Comparison of ENCODE assay signal across 11 cellular contexts in the genomic region with DNA sequence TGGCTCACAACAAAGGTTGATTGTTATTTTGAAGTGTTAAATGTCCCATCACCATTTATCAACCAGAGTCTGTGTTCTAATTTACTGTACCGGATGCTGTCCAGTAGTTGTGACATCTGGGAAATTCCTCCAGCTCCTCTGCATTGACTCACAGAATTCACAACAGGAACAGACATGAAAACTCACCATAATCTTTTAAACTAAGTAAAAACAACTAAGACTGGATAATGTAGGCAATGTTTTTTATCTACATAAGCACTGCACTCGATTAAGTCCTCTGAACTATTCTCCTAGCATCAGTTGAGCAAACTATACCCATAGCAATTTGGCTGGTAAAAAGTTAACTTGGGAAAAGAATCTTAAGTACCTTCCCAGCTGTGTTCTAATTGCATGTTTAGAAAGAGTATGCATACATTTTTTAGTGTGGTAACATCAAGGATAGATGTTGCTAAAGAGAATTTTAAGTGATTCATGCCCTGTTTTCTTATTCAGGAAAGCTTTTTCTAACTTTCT. TPM values are rescaled to one million over a fixed set of nuclear protein-coding genes. Genes with fewer than 3 reads are reported as not detected.
DNase-seq lines count a peak whose midpoint lies in the region; ATAC-seq and TF ChIP-seq lines count a peak whose summit lies in the region.
"Had no signal": no experiment of that assay in that cellular context is flagged by ENCODE, and none has a peak within 500 bp of the region (broad histone marks: within the 10 kb centered on the region; RNA-seq: fewer than 3 reads in every experiment).

No MANE protein-coding gene starts in this region.

- H3K4me3 Mint-ChIP-seq in osteocyte (ENCODE audit: unreplicated experiment), result no peak overlapping the region

- H3K27ac ChIP-seq in RWPE2 (ENCODE audit: poor library complexity, severe bottlenecking) (peak overlapping the region; percentile 100), epithelial cell of prostate (peak overlapping the region; percentile 100)
- H3K27ac ChIP-seq: testis had no signal

- peak overlapping the region; percentile 89 for H3K27ac Mint-ChIP-seq in osteocyte (ENCODE audit: unreplicated experiment)

- H3K4me3 ChIP-seq in RWPE2 (ENCODE audit: severe bottlenecking), result no peak overlapping the region
- H3K4me3 ChIP-seq: testis had no signal

- peak; percentile 86 for ATAC-seq in RWPE2 (ENCODE audit: low read depth)
- no peak for ATAC-seq in GM21390 (IDR thresholded peaks at IDR 0.05; ENCODE audit: unreplicated experiment)
- ATAC-seq in GM19467 (IDR thresholded peaks at IDR 0.05; ENCODE audit: unreplicated experiment), result no peak

- no peaks in the 10 kb centered on the region for H3K9me3 ChIP-seq in RWPE2 (ENCODE audit: severe bottlenecking)
- H3K9me3 ChIP-seq: testis had no signal

- H3K9me3 Mint-ChIP-seq in osteocyte (ENCODE audit: unreplicated experiment), result no peaks in the 10 kb centered on the region

- TF ChIP-seq CTCF in RWPE2 (IDR thresholded peaks at IDR 0.05; ENCODE audit: poor library complexity, severe bottlenecking) (no peak), osteocyte (IDR thresholded peaks at IDR 0.05) (no peak)

- H3K36me3 Mint-ChIP-seq in osteocyte (ENCODE audit: unreplicated experiment), result peaks cover 2% of the 10 kb centered on the region

- peak; percentile 87 for DNase-seq in ELR (ENCODE audit: low read depth)
- no peak for DNase-seq in RWPE2 (ENCODE audit: low spot score)
- peak; percentile 68 for DNase-seq in epithelial cell of prostate (ENCODE audit: low read depth, low spot score)
- no peak for DNase-seq in osteocyte (ENCODE audit: extremely low spot score, unreplicated experiment)
- no peak for DNase-seq in NCI-H2196 (lab: John Stamatoyannopoulos, UW; ENCODE audit: unreplicated experiment)
- DNase-seq in activated CD4-positive, alpha-beta T cell treated with anti-CD3 and anti-CD28 coated beads for 48 hours, result no peak
- DNase-seq: amygdala, testis had no signal

- H3K36me3 ChIP-seq in RWPE2 (ENCODE audit: low read depth), result no peaks in the 10 kb centered on the region

- H3K4me1 ChIP-seq in RWPE2 (ENCODE audit: insufficient read depth, poor library complexity, severe bottlenecking), result peaks cover 28% of the 10 kb centered on the region
- H3K4me1 ChIP-seq: testis had no signal

- H3K4me1 Mint-ChIP-seq in osteocyte (ENCODE audit: unreplicated experiment), result peaks cover 21% of the 10 kb centered on the region

- H3K27me3 ChIP-seq in RWPE2 (ENCODE audit: insufficient read depth, poor library complexity, severe bottlenecking), result no peaks in the 10 kb centered on the region
- H3K27me3 ChIP-seq: testis had no signal

- no peaks in the 10 kb centered on the region for H3K27me3 Mint-ChIP-seq in osteocyte (ENCODE audit: unreplicated experiment)

RNA-seq across cellular contexts. Expression of a gene that starts 42.9 kb away (rescaled TPM):
- 83.9 and 91.1 TPM in 2 replicates for total RNA-seq in osteocyte
- total RNA-seq: G401 had no signal

RNA-seq across cellular contexts. Expression of a gene that starts 51.5 kb away (rescaled TPM):
- 0.47 and 1.3 TPM in 2 replicates for total RNA-seq in osteocyte
- total RNA-seq: G401 had no signal

Comparison
In these comparisons a context has a peak if more than half of its experiments do, and no peak if none do; other contexts are left out.
1. DNase-seq: peak in ELR (single experiment) and epithelial cell of prostate (single experiment); none in RWPE2 (single experiment), osteocyte (single experiment), NCI-H2196 (single experiment) and activated CD4-positive, alpha-beta T cell treated with anti-CD3 and anti-CD28 coated beads for 48 hours (single experiment).